11 cellular contexts compared by ENCODE assay signal in the genomic region with DNA sequence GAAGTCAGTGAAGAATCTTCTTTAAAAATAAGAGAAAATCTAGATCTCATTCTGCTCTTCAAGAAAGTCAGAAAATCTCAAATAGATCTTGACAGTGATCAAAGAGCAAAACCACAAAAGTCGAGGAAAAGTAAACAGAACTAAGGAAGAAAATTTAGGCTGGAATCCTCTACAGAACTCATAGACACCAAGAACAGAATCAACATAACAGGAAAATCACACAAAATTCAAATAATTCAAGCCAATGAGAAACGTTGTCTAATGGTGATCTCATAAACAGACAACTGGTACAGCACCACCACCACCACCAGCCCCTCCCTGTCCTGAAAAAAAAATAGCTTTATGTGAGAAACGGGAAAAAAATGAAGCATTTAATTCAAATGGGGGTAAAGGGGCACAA. TPM values are rescaled to one million over a fixed set of nuclear protein-coding genes. Genes with fewer than 3 reads are reported as not detected.
A peak's percentile ranks its signal among the peaks of the same experiment; 100 is the strongest.
DNase-seq lines count a peak whose midpoint lies in the region; ATAC-seq and TF ChIP-seq lines count a peak whose summit lies in the region.
"Had no signal": no experiment of that assay in that cellular context is flagged by ENCODE, and none has a peak within 500 bp of the region (broad histone marks: within the 10 kb centered on the region; RNA-seq: fewer than 3 reads in every experiment).

No MANE protein-coding gene starts in this region.

- H3K27me3 Mint-ChIP-seq in MCF 10A (ENCODE audit: insufficient read depth, unreplicated experiment) (no peaks in the 10 kb centered on the region), T-helper 17 cell (no peaks in the 10 kb centered on the region)

- BruUV-seq in MCF 10A (replicated peaks; lab: Mats Ljungman, UMichigan) = no TSS peak

- H3K27me3 ChIP-seq in breast epithelium (no peaks in the 10 kb centered on the region), foreskin keratinocyte (no peaks in the 10 kb centered on the region), thoracic aorta (replicated peaks; ENCODE audit: insufficient read depth) (no peaks in the 10 kb centered on the region)

- peak overlapping the region; percentile 59 for H3K4me3 Mint-ChIP-seq in MCF 10A (ENCODE audit: unreplicated experiment)
- peak overlapping the region; percentile 85 for H3K4me3 Mint-ChIP-seq in T-helper 17 cell

- no peak for DNase-seq in MCF 10A (ENCODE audit: unreplicated experiment)
- DNase-seq in breast epithelium (ENCODE audit: low spot score in 2 of 2) = no peak
- no peak for DNase-seq in T-helper 17 cell
- no peak for DNase-seq in foreskin keratinocyte
- no peak for DNase-seq in thoracic aorta (ENCODE audit: low spot score)
- no peak for DNase-seq in SK-N-DZ (ENCODE audit: low spot score)
- DNase-seq in effector CD4-positive, alpha-beta T cell = no peak
- DNase-seq: NCI-H1105 treated with DMSO at 0.1 percent for 48 hours; stimulated activated naive CD4-positive, alpha-beta T cell; WERI-Rb-1 had no signal

- no peaks in the 10 kb centered on the region for H3K36me3 ChIP-seq in breast epithelium
- H3K36me3 ChIP-seq in thoracic aorta = no peaks in the 10 kb centered on the region
- H3K36me3 ChIP-seq: WERI-Rb-1 had no signal

- CTCF ChIA-PET in MCF 10A (lab: Yijun Ruan, JAX) = interaction anchor here (0.7 to 1.3 kb wide), 2 partner anchors 10 to 11 kb away, joined by 3 to 5 read pairs; no protein-coding TSS in a partner anchor

- POLR2A ChIA-PET in MCF 10A (lab: Yijun Ruan, JAX) = interaction anchor here (0.7 to 8.7 kb wide), 11 partner anchors 8 to 566 kb away, joined by 3 to 333 read pairs (median 4); no protein-coding TSS in a partner anchor

- H3K36me3 Mint-ChIP-seq in MCF 10A (ENCODE audit: insufficient read depth, unreplicated experiment) (peaks cover 25% of the 10 kb centered on the region), T-helper 17 cell (ENCODE audit: low read depth) (peaks cover 17% of the 10 kb centered on the region)

- no peak overlapping the region for H3K27ac ChIP-seq in breast epithelium
- H3K27ac ChIP-seq in foreskin keratinocyte = peak overlapping the region; percentile 58
- H3K27ac ChIP-seq in thoracic aorta = peak overlapping the region; percentile 3 to 28
- H3K27ac ChIP-seq: WERI-Rb-1 had no signal

- no peaks in the 10 kb centered on the region for H3K9me3 ChIP-seq in breast epithelium
- H3K9me3 ChIP-seq in T-helper 17 cell (ENCODE audit: control insufficient read depth, low read length, poor library complexity, severe bottlenecking) = no peaks in the 10 kb centered on the region
- H3K9me3 ChIP-seq in thoracic aorta = no peaks in the 10 kb centered on the region

- H3K27ac Mint-ChIP-seq in MCF 10A (ENCODE audit: low read depth, unreplicated experiment) (peak overlapping the region; percentile 83), T-helper 17 cell (peak overlapping the region; percentile 96)

- H3K9me3 Mint-ChIP-seq in MCF 10A (ENCODE audit: unreplicated experiment) = no peaks in the 10 kb centered on the region

- no peak for TF ChIP-seq POLR2A in breast epithelium (IDR thresholded peaks at IDR 0.05)

- TF ChIP-seq CTCF in MCF 10A (IDR thresholded peaks at IDR 0.05; ENCODE audit: unreplicated experiment) (no peak), breast epithelium (IDR thresholded peaks at IDR 0.05) (no peak), foreskin keratinocyte (conservative IDR thresholded peaks at IDR 0.05) (no peak), thoracic aorta (IDR thresholded peaks at IDR 0.05) (no peak)

- intact Hi-C loops in MCF 10A (cut with micrococcal nuclease) = no loop called here
- intact Hi-C loops in breast epithelium (cut with DNase I; ENCODE audit: low total_unique reads) = loop anchor here (10.0 kb wide), 1 partner anchor 54 kb away; no protein-coding TSS in a partner anchor

- H3K4me1 ChIP-seq in breast epithelium (peaks cover 0 to 5% of the 10 kb centered on the region in 2 donors), foreskin keratinocyte (peaks cover 62% of the 10 kb centered on the region), thoracic aorta (ENCODE audit: control insufficient read depth in 1 of 2, low read depth in 2 of 2) (peaks cover 59 to 86% of the 10 kb centered on the region in 2 donors)

- H3K4me1 Mint-ChIP-seq in MCF 10A (ENCODE audit: insufficient read depth, unreplicated experiment) (peaks cover 65% of the 10 kb centered on the region), T-helper 17 cell (peaks cover 74% of the 10 kb centered on the region)

- ATAC-seq in T-helper 17 cell (no peak), foreskin keratinocyte (peak; percentile 53), thoracic aorta (ENCODE audit: insufficient number of reproducible peaks, low FRiP score, low read depth) (no peak), GM18861 (IDR thresholded peaks at IDR 0.05; ENCODE audit: unreplicated experiment) (no peak)

- no peak overlapping the region for H3K4me3 ChIP-seq in breast epithelium
- peak overlapping the region; percentile 11 for H3K4me3 ChIP-seq in thoracic aorta

RNA-seq across cellular contexts. Expression of a gene that starts 6.9 kb away (rescaled TPM):
- 680 and 703 TPM in 2 replicates for total RNA-seq in MCF 10A (2022)
- total RNA-seq in breast epithelium = 1,000 to 10,000 TPM in 1 of 3 donors, 100 to 1,000 TPM in 2; 438 to 1,565 (median 480) TPM
- 100 to 1,000 TPM; 392 to 428 TPM for total RNA-seq in T-helper 17 cell
- total RNA-seq in foreskin keratinocyte = 897 and 1,100 TPM in 2 replicates
- 321 and 351 TPM in 2 replicates for polyA plus RNA-seq in foreskin keratinocyte
- total RNA-seq in thoracic aorta = 1,000 to 10,000 TPM; 1,541 to 1,574 TPM
- polyA plus RNA-seq in SK-N-DZ (2014; cell fraction: cytosol; rRNA removed) = 200 and 212 TPM in 2 replicates
- 73.8 and 74.9 TPM in 2 replicates for polyA plus RNA-seq in SK-N-DZ (2014; cell fraction: nucleus; rRNA removed)

Comparison
In these comparisons a context has a peak if more than half of its experiments do, and no peak if none do; other contexts are left out.
1. H3K27ac ChIP-seq: peak in foreskin keratinocyte (single experiment) and thoracic aorta (2 of 2); none in breast epithelium (0 of 2).